ENCODE assay signal across 1 cellular context in the genomic region with DNA sequence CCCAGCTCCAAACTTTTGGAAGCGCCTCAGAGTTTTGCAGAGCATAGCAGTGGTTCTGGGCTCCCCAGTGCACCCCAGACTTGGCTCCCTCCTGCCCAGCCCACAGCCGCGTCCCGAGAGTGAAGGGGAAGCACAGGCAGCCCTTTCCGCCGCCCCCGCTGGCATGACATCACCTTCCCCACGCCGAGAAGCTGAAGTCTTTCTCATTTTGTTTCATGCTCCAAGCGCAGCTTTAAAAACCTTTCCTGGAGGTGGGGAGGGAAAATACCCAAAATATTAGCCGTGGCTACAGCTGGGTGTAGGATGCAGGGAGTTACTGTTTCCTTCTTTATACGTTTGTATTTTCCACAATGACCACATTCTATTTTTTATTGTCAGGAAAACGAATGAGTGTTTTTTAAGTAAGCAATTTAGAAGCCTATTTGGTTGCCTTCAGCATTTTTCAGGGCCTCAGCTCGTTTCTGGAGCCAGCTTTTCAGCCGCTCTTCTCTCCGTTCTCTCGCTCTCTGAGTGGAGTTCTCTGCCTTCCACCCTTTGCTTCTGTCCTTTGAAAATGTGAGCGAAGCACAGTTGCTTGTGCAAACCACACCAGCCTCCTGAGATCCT.
TF ChIP-seq lines count a peak whose summit lies in the region.

No MANE protein-coding gene starts in this region.

TF ChIP-seq in H1, 55 proteins besides CTCF, POLR2A, EP300 and RAD21 (continued from another document):
- TF ChIP-seq HDAC6 (IDR thresholded peaks at IDR 0.05; ENCODE audit: low read depth, low read length): no peak
